22 cellular contexts compared by ENCODE assay signal in the genomic region with DNA sequence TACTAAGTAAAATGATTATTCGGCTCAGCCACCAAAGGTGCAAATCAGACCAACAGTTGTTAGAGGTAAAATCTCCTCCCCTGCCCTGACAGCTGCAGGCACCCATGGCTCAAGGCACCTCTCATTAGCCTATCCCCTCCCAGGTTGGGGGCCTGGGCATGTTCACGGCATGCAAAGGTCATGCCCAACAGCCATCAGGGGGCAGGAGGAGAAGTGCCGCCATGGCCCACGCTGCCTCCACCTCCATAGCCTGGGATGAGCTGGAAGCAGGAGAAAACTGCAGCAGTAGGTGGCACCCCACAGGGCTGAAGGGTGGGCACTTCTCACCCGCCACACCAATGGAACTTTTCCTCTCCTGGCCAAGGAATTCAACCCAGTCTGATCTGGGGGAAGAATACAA.
"Had no signal": no experiment of that assay in that cellular context is flagged by ENCODE, and none has a peak within 500 bp of the region (broad histone marks: within the 10 kb centered on the region; RNA-seq: fewer than 3 reads in every experiment).

No MANE protein-coding gene starts in this region.

- H3K4me1 Mint-ChIP-seq: nephron had no signal

- H3K9me3 Mint-ChIP-seq: nephron had no signal

- H2AFZ ChIP-seq: parathyroid adenoma had no signal

- DNase-seq: colonic mucosa; effector CD8-positive, alpha-beta T cell; heart left ventricle; hippocampal formation; left colon; left ventricle myocardium superior; mesenchymal stem cell; naive B cell; retina; spleen; stimulated activated CD4-positive, alpha-beta T cell treated with anti-CD3 and anti-CD28 coated beads, Interleukin-15, amount 100 ng/mL, for 24 hours; stimulated activated CD4-positive, alpha-beta T cell treated with anti-CD3 and anti-CD28 coated beads, Interleukin-1b, Interleukin-23, amount 100 ng/mL, for 48 hours; stimulated activated CD4-positive, alpha-beta T cell treated with anti-CD3 and anti-CD28 coated beads, Interleukin-4, amount 100 ng/mL, for 24 hours; trophoblast cell had no signal

- H3K4me1 ChIP-seq: colonic mucosa, gastroesophageal sphincter, parathyroid adenoma, psoas muscle had no signal

- ATAC-seq: esophagus mucosa; gastroesophageal sphincter; heart left ventricle; left colon; left ventricle myocardium superior; psoas muscle; sciatic nerve; stimulated activated memory B cell treated with anti-CD40 and anti-IgM and Interleukin-4, amounts not matched to agents 10 μg/mL and 1 μg/mL and 100 μg/mL, for 72 hours had no signal

- H3K27me3 ChIP-seq: colonic mucosa, gastroesophageal sphincter, heart left ventricle, spleen had no signal

- H3K27me3 Mint-ChIP-seq: naive B cell; stimulated activated memory B cell treated with anti-CD40 and anti-IgM and Interleukin-4, amounts not matched to agents 10 μg/mL and 1 μg/mL and 100 μg/mL, for 72 hours had no signal

- H3K9ac ChIP-seq: parathyroid adenoma had no signal

- H3K36me3 Mint-ChIP-seq: naive B cell; stimulated activated memory B cell treated with anti-CD40 and anti-IgM and Interleukin-4, amounts not matched to agents 10 μg/mL and 1 μg/mL and 100 μg/mL, for 72 hours had no signal

- H3K9me3 ChIP-seq: colonic mucosa, gastroesophageal sphincter, heart left ventricle, psoas muscle, spleen had no signal

- H3K27ac Mint-ChIP-seq: nephron; stimulated activated memory B cell treated with anti-CD40 and anti-IgM and Interleukin-4, amounts not matched to agents 10 μg/mL and 1 μg/mL and 100 μg/mL, for 72 hours had no signal

- H3K27ac ChIP-seq: colonic mucosa, gastroesophageal sphincter, heart left ventricle, parathyroid adenoma, psoas muscle, spleen had no signal

- H3K4me3 Mint-ChIP-seq: naive B cell; nephron; stimulated activated memory B cell treated with anti-CD40 and anti-IgM and Interleukin-4, amounts not matched to agents 10 μg/mL and 1 μg/mL and 100 μg/mL, for 72 hours had no signal

- H3K36me3 ChIP-seq: colonic mucosa, gastroesophageal sphincter, heart left ventricle, spleen had no signal

- H3K4me3 ChIP-seq: colonic mucosa, gastroesophageal sphincter, heart left ventricle, lung, psoas muscle, spleen had no signal

- H3K79me2 ChIP-seq: parathyroid adenoma had no signal
